ENCODE assay signal across 27 cellular contexts in genomic region chr18:60010984-60011383, GRCh38.
"Had no signal": no experiment of that assay in that cellular context is flagged by ENCODE, and none has a peak within 500 bp of the region (broad histone marks: within the 10 kb centered on the region; RNA-seq: fewer than 3 reads in every experiment).

No MANE protein-coding gene starts in this region.

- FAIRE-seq: colon, endometrium, endothelial cell of umbilical vein, frontal cortex had no signal

- H3K4me3 ChIP-seq: colonic mucosa, coronary artery, dorsolateral prefrontal cortex, esophagus muscularis mucosa, esophagus squamous epithelium, gastrocnemius medialis, gastroesophageal sphincter, heart left ventricle, heart right ventricle had no signal

- H3K9me3 ChIP-seq: colonic mucosa, esophagus muscularis mucosa, esophagus squamous epithelium, gastrocnemius medialis, gastroesophageal sphincter had no signal

- H3K27me3 ChIP-seq: colonic mucosa, esophagus muscularis mucosa, esophagus squamous epithelium, gastrocnemius medialis, gastroesophageal sphincter had no signal

- H3K36me3 ChIP-seq: colonic mucosa, esophagus muscularis mucosa, esophagus squamous epithelium, gastrocnemius medialis, gastroesophageal sphincter, heart left ventricle, heart right ventricle had no signal

- H3K4me1 ChIP-seq: colonic mucosa, esophagus muscularis mucosa, esophagus squamous epithelium, foreskin keratinocyte, gastrocnemius medialis, gastroesophageal sphincter, heart left ventricle, heart right ventricle had no signal

- H3K27ac ChIP-seq: colonic mucosa, coronary artery, dorsolateral prefrontal cortex, epithelial cell of prostate, esophagus muscularis mucosa, esophagus squamous epithelium, foreskin keratinocyte, gastrocnemius medialis, gastroesophageal sphincter, heart left ventricle, heart right ventricle had no signal

- DNase-seq: colonic mucosa; cortex of kidney; dermis blood vessel endothelial cell; dorsolateral prefrontal cortex; effector CD4-positive, alpha-beta T cell; effector CD8-positive, alpha-beta T cell; effector memory CD4-positive, alpha-beta T cell; effector memory CD8-positive, alpha-beta T cell; endodermal cell; erythroblast; esophagus squamous epithelium; foreskin fibroblast; foreskin keratinocyte; foreskin melanocyte; gastrocnemius medialis; glutamatergic neuron; head of caudate nucleus; heart right ventricle had no signal
